7 cellular contexts compared by ENCODE assay signal in genomic region chr2:233976690-233977294, GRCh38. TPM values are rescaled to one million over a fixed set of nuclear protein-coding genes. Genes with fewer than 3 reads are reported as not detected.
DNase-seq lines count a peak whose midpoint lies in the region; ATAC-seq and TF ChIP-seq lines count a peak whose summit lies in the region.

No MANE protein-coding gene starts in this region.

- H3K36me3 ChIP-seq in Panc1 (ENCODE audit: control insufficient read depth, insufficient read depth, low read length) = no peaks in the 10 kb centered on the region

- no peaks in the 10 kb centered on the region for H3K27me3 Mint-ChIP-seq in neural crest cell (ENCODE audit: low read depth)

- H3K27ac Mint-ChIP-seq in neural crest cell (ENCODE audit: unreplicated experiment) = no peak overlapping the region

- H3K27ac ChIP-seq in Panc1 (ENCODE audit: low read length) = peak overlapping the region; percentile 97

- BruUV-seq in Panc1 (replicated peaks; lab: Mats Ljungman, UMichigan) = no TSS peak

- intact Hi-C loops in Panc1 (cut with micrococcal nuclease; ENCODE audit: unreplicated experiment) (loop anchor here (2.0 to 10.0 kb wide), 7 partner anchors 161 to 1138 kb away; no protein-coding TSS in a partner anchor), lower leg skin (cut with DNase I; ENCODE audit: low total_unique reads) (no loop called here)

- TF ChIP-seq CTCF in Panc1 (IDR thresholded peaks at IDR 0.05) (peak; percentile 79), epithelial cell of proximal tubule (conservative IDR thresholded peaks at IDR 0.05; ENCODE audit: low read depth, low read length) (peak; percentile 67), neural crest cell (conservative IDR thresholded peaks at IDR 0.05) (peak; percentile 68), lower leg skin (IDR thresholded peaks at IDR 0.05) (no peak)

- CTCF ChIA-PET in Panc1 (lab: Charles Lee) = interaction anchor here (0.8 kb wide), 1 partner anchor 580 kb away, joined by 3 read pairs; no protein-coding TSS in a partner anchor

- POLR2A ChIA-PET in Panc1 (lab: Charles Lee) = interaction anchor here (0.6 kb wide), 1 partner anchor 506 kb away, joined by 9 read pairs; no protein-coding TSS in a partner anchor

- H3K9me3 Mint-ChIP-seq in neural crest cell = no peaks in the 10 kb centered on the region

- H3K4me3 ChIP-seq in Panc1 (ENCODE audit: low read depth in 2 of 2, low read length in 2 of 2) (no peak overlapping the region), epithelial cell of proximal tubule (ENCODE audit: low read depth, low read length) (peak overlapping the region; percentile 38), lower leg skin (ENCODE audit: low read depth, poor library complexity, severe bottlenecking) (no peak overlapping the region)

- no peaks in the 10 kb centered on the region for H3K27me3 ChIP-seq in Panc1 (ENCODE audit: control insufficient read depth, insufficient read depth, low read length)

- TF ChIP-seq POLR2A in lower leg skin (IDR thresholded peaks at IDR 0.05) = no peak

- peaks cover 8% of the 10 kb centered on the region; the same call in 1 of the 2 replicates for H3K9me3 ChIP-seq in Panc1 (ENCODE audit: control insufficient read depth, insufficient read depth, low read depth, low read length)

- peaks cover 54% of the 10 kb centered on the region for H3K4me1 ChIP-seq in Panc1 (ENCODE audit: control insufficient read depth, insufficient read depth, low read length)

- peak; percentile 74 for ATAC-seq in Panc1

- 26 to 40% methylated on average over 8 of the region's 8 CpGs for WGBS in lower leg skin, 2 donors

- no peaks in the 10 kb centered on the region for H3K36me3 Mint-ChIP-seq in neural crest cell (ENCODE audit: low read depth)

- H3K4me1 Mint-ChIP-seq in neural crest cell = peaks cover 24% of the 10 kb centered on the region

- peak; percentile 33 for DNase-seq in DMS114 treated with DMSO at 0.1 percent for 48 hours (lab: John Stamatoyannopoulos, UW; ENCODE audit: unreplicated experiment)
- peak; percentile 68 for DNase-seq in HS-5 (ENCODE audit: low read depth)
- peak; percentile 93 for DNase-seq in Panc1 (ENCODE audit: low read depth, low spot score)
- peak; percentile 65 for DNase-seq in epithelial cell of proximal tubule (ENCODE audit: low read depth)
- no peak for DNase-seq in neural crest cell (ENCODE audit: low read depth, low spot score)
- no peak for DNase-seq in lower leg skin (ENCODE audit: low spot score in 2 of 2)
- DNase-seq in activated CD4-positive, alpha-beta T cell treated with anti-CD3 and anti-CD28 coated beads for 1 hour = no peak

- H3K4me3 Mint-ChIP-seq in neural crest cell = no peak overlapping the region

- in situ Hi-C loops in Panc1 (cut with HindIII; ENCODE audit: low pct_unique_long_range_greater_than_20kb, low sequenced_read_pairs) = no loop called here

RNA-seq across cellular contexts. Expression of gene TRPM8, which starts 59.6 kb away (rescaled TPM):
- total RNA-seq in Panc1 (2021; ENCODE audit: unreplicated experiment) (3.9 TPM), epithelial cell of proximal tubule (0.87 and 4.1 TPM in 2 replicates), neural crest cell (0.07 TPM in 1 of 2 replicates, not detected in the other), lower leg skin (under 1 TPM in 2 of 4 donors, not detected in 2; 0.46 TPM)
- 2.9 TPM for polyA plus RNA-seq in Panc1 (2012; ENCODE audit: insufficient read length)

Comparison
In these comparisons a context has a peak if more than half of its experiments do, and no peak if none do; other contexts are left out.
1. DNase-seq: peak in DMS114 treated with DMSO at 0.1 percent for 48 hours (single experiment), HS-5 (single experiment), Panc1 (single experiment) and epithelial cell of proximal tubule (single experiment); none in neural crest cell (single experiment), lower leg skin (0 of 2) and activated CD4-positive, alpha-beta T cell treated with anti-CD3 and anti-CD28 coated beads for 1 hour (single experiment).
2. CTCF ChIP-seq: peak in Panc1 (single experiment), epithelial cell of proximal tubule (single experiment) and neural crest cell (single experiment); none in lower leg skin (0 of 3).